Comparison of ENCODE assay signal across 24 cellular contexts in genomic region chr4:41375561-41375960, GRCh38.
DNase-seq lines count a peak whose midpoint lies in the region; ATAC-seq and TF ChIP-seq lines count a peak whose summit lies in the region.
"Had no signal": no experiment of that assay in that cellular context is flagged by ENCODE, and none has a peak within 500 bp of the region (broad histone marks: within the 10 kb centered on the region; RNA-seq: fewer than 3 reads in every experiment).

No MANE protein-coding gene starts in this region.

- WGBS in lung, 2 donors, result 68 to 89% methylated on average over 7 of the region's 7 CpGs
- WGBS in stomach, 5 donors, result 54 to 72% (median 59%) methylated on average over 7 of the region's 7 CpGs

- H3K9me3 ChIP-seq in lung (ENCODE audit: control insufficient read depth in 2 of 2, insufficient read depth in 1 of 2, low read length in 1 of 2) (peaks cover 0 to 5% of the 10 kb centered on the region in 2 donors), stomach (peaks cover 0 to 10% (median 5%) of the 10 kb centered on the region in 4 donors)
- H3K9me3 ChIP-seq: Caco-2, vagina had no signal

- ATAC-seq in esophagus mucosa (peak; percentile 55), lung (ENCODE audit: insufficient read depth, low FRiP score) (peak; percentile 31), GM18505 (IDR thresholded peaks at IDR 0.05; ENCODE audit: unreplicated experiment) (no peak), HG02970 (IDR thresholded peaks at IDR 0.05; ENCODE audit: low FRiP score, unreplicated experiment) (no peak), GM21390 (IDR thresholded peaks at IDR 0.05; ENCODE audit: unreplicated experiment) (no peak)
- ATAC-seq: left colon; natural killer cell treated with Interleukin-12 subunit alpha and Interleukin-12 subunit beta and Interleukin-15 and Interleukin-18, amount 100 ng/mL, for 72 hours had no signal

- H3K27me3 ChIP-seq in lung (ENCODE audit: control insufficient read depth, insufficient read depth) (no peaks in the 10 kb centered on the region), stomach (no peaks in the 10 kb centered on the region)
- H3K27me3 ChIP-seq: BLaER1 treated with 17β-estradiol and CSF1 and Interleukin-3, amounts not matched to agents 10 nM and 100 nM; dorsolateral prefrontal cortex; vagina had no signal

- TF ChIP-seq EP300 in Ishikawa (IDR thresholded peaks at IDR 0.05; ENCODE audit: borderline replicate concordance) (no peak), stomach (IDR thresholded peaks at IDR 0.05) (no peak)

- H3K4me1 ChIP-seq in lung (ENCODE audit: control insufficient read depth in 2 of 2, insufficient read depth in 2 of 2, low read length in 2 of 2) (peaks cover 10 to 16% of the 10 kb centered on the region in 2 donors), stomach (peaks cover 0 to 4% (median 0%) of the 10 kb centered on the region in 4 donors)
- H3K4me1 ChIP-seq: vagina had no signal

- TF ChIP-seq POLR2A in stomach (IDR thresholded peaks at IDR 0.05), result no peak
- no peak for TF ChIP-seq POLR2A in GM18505 (IDR thresholded peaks at IDR 0.05; ENCODE audit: borderline replicate concordance, extremely low read depth, insufficient read depth, insufficient read length)

- no peak for TF ChIP-seq RAD21 in Ishikawa (IDR thresholded peaks at IDR 0.05; ENCODE audit: low read depth)

- H3K27ac ChIP-seq in lung (ENCODE audit: low read depth in 1 of 2, low read length in 1 of 2) (peak overlapping the region in 1 of 2 donors; percentile 24), stomach (no peak overlapping the region)
- H3K27ac ChIP-seq: BLaER1 treated with 17β-estradiol and CSF1 and Interleukin-3, amounts not matched to agents 10 nM and 100 nM; vagina had no signal

- TF ChIP-seq CTCF in lung (IDR thresholded peaks at IDR 0.05; ENCODE audit: control extremely low read depth, extremely low read depth) (no peak), stomach (IDR thresholded peaks at IDR 0.05) (no peak)

- intact Hi-C loops in stomach (cut with DNase I; ENCODE audit: low total_unique reads), result no loop called here

- H3K36me3 ChIP-seq in lung (ENCODE audit: control insufficient read depth in 2 of 2, insufficient read depth in 2 of 2, low read length in 2 of 2) (no peaks in the 10 kb centered on the region), stomach (no peaks in the 10 kb centered on the region)
- H3K36me3 ChIP-seq: BLaER1 treated with 17β-estradiol and CSF1 and Interleukin-3, amounts not matched to agents 10 nM and 100 nM; vagina had no signal

- DNase-seq in lung (ENCODE audit: low spot score), result no peak
- DNase-seq in stomach, result peak; percentile 35
- no peak for DNase-seq in SKM-1 (lab: John Stamatoyannopoulos, UW; ENCODE audit: unreplicated experiment)
- DNase-seq: activated B cell treated with CpG ODN at 0.5 μM for 24 hours; activated CD4-positive, alpha-beta T cell treated with anti-CD3 and anti-CD28 coated beads, Interleukin-2, amount 50 U/mL, for 48 hours; activated CD8-positive, alpha-beta memory T cell treated with anti-CD3 and anti-CD28 coated beads, Interleukin-2, amount 50 U/mL, for 4 hours; activated naive CD8-positive, alpha-beta T cell treated with anti-CD3 and anti-CD28 coated beads for 36 hours; Caco-2; H9; left colon; NCI-H1436 treated with DMSO at 0.1 percent for 48 hours; NCI-H2171 treated with DMSO at 0.1 percent for 48 hours; NCI-H526 treated with DMSO at 0.1 percent for 48 hours; stimulated activated CD4-positive, alpha-beta T cell treated with anti-CD3 and anti-CD28 coated beads, Interleukin-1b, Interleukin-23, amount 100 ng/mL, for 48 hours; T-helper 9 cell had no signal

- no peak overlapping the region for H3K4me3 ChIP-seq in lung
- no peak overlapping the region for H3K4me3 ChIP-seq in stomach
- H3K4me3 ChIP-seq: BLaER1 treated with 17β-estradiol and CSF1 and Interleukin-3, amounts not matched to agents 10 nM and 100 nM; vagina had no signal

TF ChIP-seq in Ishikawa, 13 proteins besides CTCF, POLR2A, EP300 and RAD21:
- TF ChIP-seq CREB1 (IDR thresholded peaks at IDR 0.05; ENCODE audit: low read depth), result no peak
- 0 out of 2 replicates have a peak, but pooled peaks have one; percentile 26 for TF ChIP-seq EGR1 (IDR thresholded peaks at IDR 0.05)

Comparison
In these comparisons a context has a peak if more than half of its experiments do, and no peak if none do; other contexts are left out.
1. ATAC-seq: peak in esophagus mucosa (single experiment) and lung (single experiment); none in GM18505 (single experiment), HG02970 (single experiment) and GM21390 (single experiment).